In genomic region chr17:76398523-76399174, GRCh38 we compare ENCODE assay signal across 1 cellular context.
TF ChIP-seq lines count a peak whose summit lies in the region.

No MANE protein-coding gene starts in this region.

TF ChIP-seq in HepG2, 621 proteins besides CTCF, POLR2A, EP300 and RAD21:
- TF ChIP-seq ZNF383 (CRISPR knock-in tag; IDR thresholded peaks at IDR 0.05; ENCODE audit: borderline replicate concordance) (0 out of 2 replicates have a peak, but pooled peaks have one; percentile 14), ZNF790 (CRISPR knock-in tag; IDR thresholded peaks at IDR 0.05; ENCODE audit: borderline replicate concordance) (no peak), HNRNPL (IDR thresholded peaks at IDR 0.05; ENCODE audit: low read depth, low read length) (peak; percentile 60; the same call in 1 of the 2 replicates), ZC3H13 (CRISPR knock-in tag; IDR thresholded peaks at IDR 0.05) (0 out of 2 replicates have a peak, but pooled peaks have one; percentile 6), REXO4 (CRISPR knock-in tag; IDR thresholded peaks at IDR 0.05; ENCODE audit: borderline replicate concordance) (no peak), RBM22 (optimal IDR thresholded peaks at IDR 0.05; ENCODE audit: low read length) (peak; percentile 10), WIZ (CRISPR knock-in tag; IDR thresholded peaks at IDR 0.05) (no peak), NCOA5 (CRISPR knock-in tag; IDR thresholded peaks at IDR 0.05) (no peak), ATF7 (IDR thresholded peaks at IDR 0.05) (no peak), ATF7 (CRISPR knock-in tag; IDR thresholded peaks at IDR 0.05) (0 out of 2 replicates have a peak, but pooled peaks have one; percentile 40)
- TF ChIP-seq, protein P1, sequence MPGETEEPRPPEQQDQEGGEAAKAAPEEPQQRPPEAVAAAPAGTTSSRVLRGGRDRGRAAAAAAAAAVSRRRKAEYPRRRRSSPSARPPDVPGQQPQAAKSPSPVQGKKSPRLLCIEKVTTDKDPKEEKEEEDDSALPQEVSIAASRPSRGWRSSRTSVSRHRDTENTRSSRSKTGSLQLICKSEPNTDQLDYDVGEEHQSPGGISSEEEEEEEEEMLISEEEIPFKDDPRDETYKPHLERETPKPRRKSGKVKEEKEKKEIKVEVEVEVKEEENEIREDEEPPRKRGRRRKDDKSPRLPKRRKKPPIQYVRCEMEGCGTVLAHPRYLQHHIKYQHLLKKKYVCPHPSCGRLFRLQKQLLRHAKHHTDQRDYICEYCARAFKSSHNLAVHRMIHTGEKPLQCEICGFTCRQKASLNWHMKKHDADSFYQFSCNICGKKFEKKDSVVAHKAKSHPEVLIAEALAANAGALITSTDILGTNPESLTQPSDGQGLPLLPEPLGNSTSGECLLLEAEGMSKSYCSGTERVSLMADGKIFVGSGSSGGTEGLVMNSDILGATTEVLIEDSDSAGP (CRISPR knock-in tag; IDR thresholded peaks at IDR 0.05; ENCODE audit: borderline replicate concordance): peak; percentile 3; the same call in 1 of the 2 replicates
- TF ChIP-seq, protein P2, sequence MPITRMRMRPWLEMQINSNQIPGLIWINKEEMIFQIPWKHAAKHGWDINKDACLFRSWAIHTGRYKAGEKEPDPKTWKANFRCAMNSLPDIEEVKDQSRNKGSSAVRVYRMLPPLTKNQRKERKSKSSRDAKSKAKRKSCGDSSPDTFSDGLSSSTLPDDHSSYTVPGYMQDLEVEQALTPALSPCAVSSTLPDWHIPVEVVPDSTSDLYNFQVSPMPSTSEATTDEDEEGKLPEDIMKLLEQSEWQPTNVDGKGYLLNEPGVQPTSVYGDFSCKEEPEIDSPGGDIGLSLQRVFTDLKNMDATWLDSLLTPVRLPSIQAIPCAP (CRISPR knock-in tag; IDR thresholded peaks at IDR 0.05; ENCODE audit: low read depth): 0 out of 2 replicates have a peak, but pooled peaks have one; percentile 40
- TF ChIP-seq, protein P3, sequence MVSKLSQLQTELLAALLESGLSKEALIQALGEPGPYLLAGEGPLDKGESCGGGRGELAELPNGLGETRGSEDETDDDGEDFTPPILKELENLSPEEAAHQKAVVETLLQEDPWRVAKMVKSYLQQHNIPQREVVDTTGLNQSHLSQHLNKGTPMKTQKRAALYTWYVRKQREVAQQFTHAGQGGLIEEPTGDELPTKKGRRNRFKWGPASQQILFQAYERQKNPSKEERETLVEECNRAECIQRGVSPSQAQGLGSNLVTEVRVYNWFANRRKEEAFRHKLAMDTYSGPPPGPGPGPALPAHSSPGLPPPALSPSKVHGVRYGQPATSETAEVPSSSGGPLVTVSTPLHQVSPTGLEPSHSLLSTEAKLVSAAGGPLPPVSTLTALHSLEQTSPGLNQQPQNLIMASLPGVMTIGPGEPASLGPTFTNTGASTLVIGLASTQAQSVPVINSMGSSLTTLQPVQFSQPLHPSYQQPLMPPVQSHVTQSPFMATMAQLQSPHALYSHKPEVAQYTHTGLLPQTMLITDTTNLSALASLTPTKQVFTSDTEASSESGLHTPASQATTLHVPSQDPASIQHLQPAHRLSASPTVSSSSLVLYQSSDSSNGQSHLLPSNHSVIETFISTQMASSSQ (IDR thresholded peaks at IDR 0.05; ENCODE audit: low read depth): no peak
- TF ChIP-seq, protein P3 (CRISPR knock-in tag; IDR thresholded peaks at IDR 0.05; ENCODE audit: borderline replicate concordance): 0 out of 2 replicates have a peak, but pooled peaks have one; percentile 21
TF ChIP-seq in HepG2: peak in this region for 8.
